ENCODE assay signal across 32 cellular contexts in genomic region chr16:62450291-62450690, GRCh38.
"Had no signal": no experiment of that assay in that cellular context is flagged by ENCODE, and none has a peak within 500 bp of the region (broad histone marks: within the 10 kb centered on the region; RNA-seq: fewer than 3 reads in every experiment).

No MANE protein-coding gene starts in this region.

- H3K9me3 Mint-ChIP-seq: mesothelial cell of epicardium, neural progenitor cell had no signal

- H3K4me1 ChIP-seq: left ventricle myocardium inferior, neural progenitor cell, right atrium auricular region, right lobe of liver, stomach, testis, thyroid gland, transverse colon, upper lobe of left lung, vagina had no signal

- FAIRE-seq: islet of Langerhans, kidney had no signal

- H3K4me1 Mint-ChIP-seq: immature natural killer cell; naive B cell; natural killer cell; neural progenitor cell; stimulated activated memory B cell treated with anti-CD40 and anti-IgM and Interleukin-4, amounts not matched to agents 10 μg/mL and 1 μg/mL and 100 μg/mL, for 72 hours had no signal

- H3K27ac ChIP-seq: left ventricle myocardium inferior, neural progenitor cell, neutrophil, ovary, right atrium auricular region, right lobe of liver, stomach, testis, thyroid gland, transverse colon, upper lobe of left lung, vagina had no signal

- H3K27ac Mint-ChIP-seq: immature natural killer cell; mesothelial cell of epicardium; naive B cell; natural killer cell; nephron progenitor cell; neural progenitor cell; progenitor cell of endocrine pancreas; stimulated activated memory B cell treated with anti-CD40 and anti-IgM and Interleukin-4, amounts not matched to agents 10 μg/mL and 1 μg/mL and 100 μg/mL, for 72 hours had no signal

- H3K4me2 ChIP-seq: neural progenitor cell, smooth muscle cell had no signal

- H3K36me3 Mint-ChIP-seq: mesothelial cell of epicardium; naive B cell; neural progenitor cell; stimulated activated memory B cell treated with anti-CD40 and anti-IgM and Interleukin-4, amounts not matched to agents 10 μg/mL and 1 μg/mL and 100 μg/mL, for 72 hours had no signal

- H3K4me3 Mint-ChIP-seq: immature natural killer cell; mesothelial cell of epicardium; naive B cell; natural killer cell; nephron progenitor cell; neural progenitor cell; stimulated activated memory B cell treated with anti-CD40 and anti-IgM and Interleukin-4, amounts not matched to agents 10 μg/mL and 1 μg/mL and 100 μg/mL, for 72 hours had no signal

- H3K9me3 ChIP-seq: left ventricle myocardium inferior, neutrophil, ovary, right atrium auricular region, right lobe of liver, testis, thyroid gland, transverse colon, upper lobe of left lung, vagina had no signal

- H3K27me3 ChIP-seq: neural progenitor cell, neutrophil, ovary, right atrium auricular region, right lobe of liver, stomach, testis, thyroid gland, transverse colon, upper lobe of left lung, vagina had no signal

- H3K36me3 ChIP-seq: left ventricle myocardium inferior, neural progenitor cell, neutrophil, ovary, right atrium auricular region, right lobe of liver, stomach, thyroid gland, transverse colon, upper lobe of left lung, vagina had no signal

- H3K27me3 Mint-ChIP-seq: naive B cell; progenitor cell of endocrine pancreas; stimulated activated memory B cell treated with anti-CD40 and anti-IgM and Interleukin-4, amounts not matched to agents 10 μg/mL and 1 μg/mL and 100 μg/mL, for 72 hours had no signal

- H2AFZ ChIP-seq: neural progenitor cell had no signal

- DNase-seq: hippocampal formation; immature natural killer cell; kidney; left colon; left ventricle myocardium inferior; mesendoderm; naive B cell; natural killer cell; nephron progenitor cell; occipital lobe; ovary; right lobe of liver; stimulated activated CD4-positive, alpha-beta T cell treated with anti-CD3 and anti-CD28 coated beads, Interleukin-1b, Interleukin-23, amount 100 ng/mL, for 48 hours; stimulated activated CD4-positive, alpha-beta T cell treated with anti-CD3 and anti-CD28 coated beads, Interleukin-2, amount 100 ng/mL, for 48 hours; stimulated activated CD4-positive, alpha-beta T cell treated with anti-CD3 and anti-CD28 coated beads, Interleukin-4, amount 100 ng/mL, for 4 hours; stimulated activated CD8-positive, alpha-beta memory T cell treated with anti-CD3 and anti-CD28 coated beads, Interleukin-4, amount 100 ng/mL, for 48 hours; stimulated activated naive CD8-positive, alpha-beta T cell treated with anti-CD3 and anti-CD28 coated beads, Interleukin-15, Interleukin-2, amounts not matched to agents 100 U/mL and 50 U/mL, for 24 hours; stomach; testis; thyroid gland; transverse colon; upper lobe of left lung had no signal

- ATAC-seq: left colon; natural killer cell; right lobe of liver; stimulated activated memory B cell treated with anti-CD40 and anti-IgM and Interleukin-4, amounts not matched to agents 10 μg/mL and 1 μg/mL and 100 μg/mL, for 72 hours; stimulated activated naive CD8-positive, alpha-beta T cell treated with anti-CD3 and anti-CD28 coated beads, Interleukin-15, Interleukin-2, amounts not matched to agents 100 U/mL and 50 U/mL, for 24 hours had no signal

- H3K4me3 ChIP-seq: left ventricle myocardium inferior, lung, neural progenitor cell, ovary, right atrium auricular region, right lobe of liver, smooth muscle cell, stomach, testis, thyroid gland, transverse colon, upper lobe of left lung, vagina had no signal

- H3K9ac ChIP-seq: neural progenitor cell had no signal
